ENCODE assay signal across 15 cellular contexts in the genomic region with DNA sequence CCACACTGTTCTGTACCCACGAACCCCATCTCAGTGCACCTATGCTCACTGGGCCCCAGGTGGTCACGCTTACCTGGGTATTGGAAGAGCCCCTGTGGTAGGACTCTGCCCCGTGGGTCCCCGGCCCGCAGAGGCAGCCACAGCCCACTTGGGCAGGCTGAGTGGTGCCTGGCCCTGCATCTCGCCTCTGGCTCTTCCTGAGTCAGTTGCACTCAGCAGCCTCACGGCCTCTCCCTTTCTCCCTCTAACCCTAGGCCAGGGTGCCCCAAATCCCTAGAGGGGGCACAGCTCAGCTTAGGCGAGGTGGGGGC.
"Had no signal": no experiment of that assay in that cellular context is flagged by ENCODE, and none has a peak within 500 bp of the region (broad histone marks: within the 10 kb centered on the region; RNA-seq: fewer than 3 reads in every experiment).

No MANE protein-coding gene starts in this region.

- H3K4me1 ChIP-seq: foreskin keratinocyte had no signal

- H3K36me3 ChIP-seq: colonic mucosa had no signal

- H3K4me3 ChIP-seq: colonic mucosa, tibial artery had no signal

- DNase-seq: activated CD4-positive, CD25-positive, alpha-beta regulatory T cell treated with anti-CD3 and anti-CD28 coated beads, Interleukin-2, amount 50 U/mL, for 72 hours; activated naive CD4-positive, alpha-beta T cell treated with anti-CD3 and anti-CD28 coated beads for 36 hours; activated T-cell treated with anti-CD3 and anti-CD28 coated beads, Interleukin-2, amount 50 U/mL, for 4 hours; brain microvascular endothelial cell; central memory CD4-positive, alpha-beta T cell; colonic mucosa; foreskin keratinocyte; hippocampal formation; left cardiac atrium; occipital lobe; posterior cingulate gyrus; stimulated activated naive CD8-positive, alpha-beta T cell treated with anti-CD3 and anti-CD28 coated beads, Interleukin-15, Interleukin-2, amounts not matched to agents 100 U/mL and 50 U/mL, for 24 hours; T-cell; tibial artery had no signal

- H3K27me3 ChIP-seq: brain microvascular endothelial cell, colonic mucosa had no signal

- H3K36me3 Mint-ChIP-seq: T-cell had no signal

- H3K9me3 ChIP-seq: colonic mucosa, tibial artery had no signal

- H3K27ac ChIP-seq: brain microvascular endothelial cell, colonic mucosa, foreskin keratinocyte, tibial artery had no signal

- H3K9me3 Mint-ChIP-seq: activated naive CD4-positive, alpha-beta T cell treated with anti-CD3 and anti-CD28 coated beads for 36 hours; activated T-cell treated with anti-CD3 and anti-CD28 coated beads, Interleukin-2, amount 50 U/mL, for 4 hours; nephron; T-cell had no signal

- ATAC-seq: activated T-cell treated with anti-CD3 and anti-CD28 coated beads, Interleukin-2, amount 50 U/mL, for 4 hours; foreskin keratinocyte; left cardiac atrium; stimulated activated naive CD8-positive, alpha-beta T cell treated with anti-CD3 and anti-CD28 coated beads, Interleukin-15, Interleukin-2, amounts not matched to agents 100 U/mL and 50 U/mL, for 24 hours; T-cell had no signal

- H3K27ac Mint-ChIP-seq: activated naive CD4-positive, alpha-beta T cell treated with anti-CD3 and anti-CD28 coated beads for 36 hours; nephron had no signal

- H3K4me3 Mint-ChIP-seq: activated naive CD4-positive, alpha-beta T cell treated with anti-CD3 and anti-CD28 coated beads for 36 hours; activated T-cell treated with anti-CD3 and anti-CD28 coated beads, Interleukin-2, amount 50 U/mL, for 4 hours; nephron had no signal

- H3K27me3 Mint-ChIP-seq: T-cell had no signal
